ENCODE assay signal across 1 cellular context in the genomic region with DNA sequence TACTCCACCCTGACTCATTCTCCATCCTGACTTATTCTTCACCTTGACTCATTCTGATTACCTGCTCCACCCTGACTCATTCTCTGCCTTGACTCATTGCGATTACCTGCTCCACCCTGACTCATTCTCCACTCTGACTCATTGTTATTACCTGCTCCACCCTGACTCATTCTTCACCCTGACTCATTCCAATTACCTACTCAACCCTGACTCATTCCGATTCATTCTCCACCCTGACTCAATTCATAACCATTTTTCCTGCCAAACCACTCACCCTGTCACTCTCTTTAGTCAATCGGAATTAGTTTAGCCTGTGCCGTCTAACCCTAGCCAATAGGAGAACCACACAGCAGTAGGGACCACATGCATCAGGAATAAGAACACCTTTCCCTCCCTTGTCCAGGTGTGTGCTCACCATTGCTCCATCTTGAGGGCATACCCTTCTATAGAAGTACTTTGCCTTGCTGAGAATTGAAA.
TF ChIP-seq lines count a peak whose summit lies in the region.

No MANE protein-coding gene starts in this region.

TF ChIP-seq in GM23338, 12 proteins besides CTCF, POLR2A, EP300 and RAD21 (continued from another document):
- TF ChIP-seq ZNF462 (CRISPR knock-in tag; IDR thresholded peaks at IDR 0.05) (no peak), JUNB (IDR thresholded peaks at IDR 0.05; ENCODE audit: unreplicated experiment) (no peak), STAT1 (IDR thresholded peaks at IDR 0.05; ENCODE audit: unreplicated experiment) (no peak), ZNF114 (CRISPR knock-in tag; IDR thresholded peaks at IDR 0.05) (no peak), POLR2AphosphoS5 (IDR thresholded peaks at IDR 0.05; ENCODE audit: low read depth) (no peak), EZH2 (IDR thresholded peaks at IDR 0.05; ENCODE audit: low read depth, unreplicated experiment) (no peak), CREB1 (CRISPR knock-in tag; IDR thresholded peaks at IDR 0.05; ENCODE audit: low read depth) (no peak), NANOG (IDR thresholded peaks at IDR 0.05; ENCODE audit: borderline replicate concordance) (no peak)
- TF ChIP-seq, protein P1, sequence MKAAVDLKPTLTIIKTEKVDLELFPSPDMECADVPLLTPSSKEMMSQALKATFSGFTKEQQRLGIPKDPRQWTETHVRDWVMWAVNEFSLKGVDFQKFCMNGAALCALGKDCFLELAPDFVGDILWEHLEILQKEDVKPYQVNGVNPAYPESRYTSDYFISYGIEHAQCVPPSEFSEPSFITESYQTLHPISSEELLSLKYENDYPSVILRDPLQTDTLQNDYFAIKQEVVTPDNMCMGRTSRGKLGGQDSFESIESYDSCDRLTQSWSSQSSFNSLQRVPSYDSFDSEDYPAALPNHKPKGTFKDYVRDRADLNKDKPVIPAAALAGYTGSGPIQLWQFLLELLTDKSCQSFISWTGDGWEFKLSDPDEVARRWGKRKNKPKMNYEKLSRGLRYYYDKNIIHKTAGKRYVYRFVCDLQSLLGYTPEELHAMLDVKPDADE (IDR thresholded peaks at IDR 0.05): no peak
